In genomic region chr22:30245985-30246901, GRCh38 we compare ENCODE assay signal across 8 cellular contexts. TPM values are rescaled to one million over a fixed set of nuclear protein-coding genes. Genes with fewer than 3 reads are reported as not detected.
DNase-seq lines count a peak whose midpoint lies in the region; TF ChIP-seq lines count a peak whose summit lies in the region.

Gene LIF, minus strand, starts transcription at chr22:30246759. Its CDS starts 64 bp downstream, at chr22:30246695.

- POLR2A ChIA-PET in activated CD4-positive, alpha-beta memory T cell treated with anti-CD3 and anti-CD28 coated beads for 36 hours (lab: Charles Lee): interaction anchor here (0.9 to 1.1 kb wide), 4 partner anchors 56 to 126 kb away, joined by 3 to 6 read pairs (median 4); no protein-coding TSS in a partner anchor

- CTCF ChIA-PET in activated CD4-positive, alpha-beta memory T cell treated with anti-CD3 and anti-CD28 coated beads for 36 hours (lab: Charles Lee): interaction anchor here (0.6 to 1.6 kb wide), 7 partner anchors 17 to 212 kb away, joined by 3 to 10 read pairs (median 4); no protein-coding TSS in a partner anchor

- H3K9me3 ChIP-seq in endodermal cell (ENCODE audit: control insufficient read depth, low read length) (no peaks in the 10 kb centered on the region), muscle layer of colon (ENCODE audit: low read length) (no peaks in the 10 kb centered on the region), thyroid gland (no peaks in the 10 kb centered on the region)

- peak within 1 kb of the TSS; percentile 20 for H3K9ac ChIP-seq in endodermal cell (ENCODE audit: extremely low read depth, low read length, poor library complexity, severe bottlenecking)
- H3K9ac ChIP-seq in muscle layer of colon (ENCODE audit: low read length): no peak within 1 kb of the TSS

- peak within 1 kb of the TSS; percentile 67 for H3K27ac ChIP-seq in C4-2B
- H3K27ac ChIP-seq in endodermal cell (ENCODE audit: low read depth, low read length): no peak within 1 kb of the TSS
- peak within 1 kb of the TSS; percentile 7 for H3K27ac ChIP-seq in muscle layer of colon (ENCODE audit: low read depth, low read length)
- H3K27ac ChIP-seq in thyroid gland: no peak within 1 kb of the TSS

- H3K27me3 Mint-ChIP-seq in activated CD4-positive, alpha-beta memory T cell treated with anti-CD3 and anti-CD28 coated beads for 36 hours: no peaks in the 10 kb centered on the region
- H3K27me3 Mint-ChIP-seq in endodermal cell (ENCODE audit: insufficient read depth): peaks cover 43% of the 10 kb centered on the region

- intact Hi-C loops in activated CD4-positive, alpha-beta memory T cell treated with anti-CD3 and anti-CD28 coated beads for 36 hours (cut with micrococcal nuclease): loop anchor here (1.0 to 2.0 kb wide), 4 partner anchors 20 to 137 kb away; partner anchors contain the start of gene OSM
- intact Hi-C loops in thyroid gland (cut with DNase I): no loop called here

- DNase-seq in KBM-7 (peak; percentile 45), endodermal cell (peak; percentile 82), thyroid gland (peak in 1 of 2 donors; percentile 27), HK-2 (ENCODE audit: unreplicated experiment) (no peak), KG1 (lab: John Stamatoyannopoulos, UW) (no peak)
- DNase-seq in activated CD4-positive, alpha-beta memory T cell treated with anti-CD3 and anti-CD28 coated beads for 36 hours: peak; percentile 69

- peaks cover 73% of the 10 kb centered on the region for H3K4me1 Mint-ChIP-seq in activated CD4-positive, alpha-beta memory T cell treated with anti-CD3 and anti-CD28 coated beads for 36 hours (ENCODE audit: low read depth)
- H3K4me1 Mint-ChIP-seq in endodermal cell: peaks cover 5% of the 10 kb centered on the region

- H3K9me3 Mint-ChIP-seq in activated CD4-positive, alpha-beta memory T cell treated with anti-CD3 and anti-CD28 coated beads for 36 hours: no peaks in the 10 kb centered on the region
- H3K9me3 Mint-ChIP-seq in endodermal cell: no peaks in the 10 kb centered on the region

- H3K27me3 ChIP-seq in endodermal cell (ENCODE audit: control insufficient read depth, insufficient read depth, low read length, poor library complexity, severe bottlenecking) (peaks cover 38% of the 10 kb centered on the region), muscle layer of colon (ENCODE audit: control insufficient read depth in 1 of 2, insufficient read depth in 2 of 2, low read length in 2 of 2) (peaks cover 8 to 40% of the 10 kb centered on the region in 2 donors), thyroid gland (no peaks in the 10 kb centered on the region)

- H3K36me3 Mint-ChIP-seq in activated CD4-positive, alpha-beta memory T cell treated with anti-CD3 and anti-CD28 coated beads for 36 hours: peaks cover 39% of the 10 kb centered on the region
- H3K36me3 Mint-ChIP-seq in endodermal cell (ENCODE audit: low read depth): no peaks in the 10 kb centered on the region

- peak within 1 kb of the TSS; percentile 90 for H3K4me3 Mint-ChIP-seq in activated CD4-positive, alpha-beta memory T cell treated with anti-CD3 and anti-CD28 coated beads for 36 hours
- peak within 1 kb of the TSS; percentile 71 for H3K4me3 Mint-ChIP-seq in endodermal cell

- TF ChIP-seq POLR2A in thyroid gland (IDR thresholded peaks at IDR 0.05): no peak

- no peaks in the 10 kb centered on the region for H3K4me1 ChIP-seq in endodermal cell (ENCODE audit: control insufficient read depth, insufficient read depth, low read length)
- H3K4me1 ChIP-seq in muscle layer of colon (ENCODE audit: insufficient read depth, low read length): peaks cover 8% of the 10 kb centered on the region
- H3K4me1 ChIP-seq in thyroid gland: peaks cover 15 to 29% of the 10 kb centered on the region in 2 donors

- in situ Hi-C loops in KBM-7 (cut with MboI; ENCODE audit: low pct_unique_long_range_greater_than_20kb, low sequenced_read_pairs): no loop called here

- H3K36me3 ChIP-seq in endodermal cell (ENCODE audit: control insufficient read depth, insufficient read depth, low read length): no peaks in the 10 kb centered on the region
- no peaks in the 10 kb centered on the region for H3K36me3 ChIP-seq in muscle layer of colon (ENCODE audit: insufficient read depth, low read length)
- H3K36me3 ChIP-seq in thyroid gland: no peaks in the 10 kb centered on the region

- peak within 1 kb of the TSS; percentile 94 for H3K27ac Mint-ChIP-seq in activated CD4-positive, alpha-beta memory T cell treated with anti-CD3 and anti-CD28 coated beads for 36 hours
- no peak within 1 kb of the TSS for H3K27ac Mint-ChIP-seq in endodermal cell

- H3K4me3 ChIP-seq in endodermal cell (ENCODE audit: low read length) (peak within 1 kb of the TSS; percentile 78), muscle layer of colon (ENCODE audit: low read depth in 1 of 2, low read length in 2 of 2) (peak within 1 kb of the TSS; percentile 47 to 56), thyroid gland (replicated peaks in 1 of 3) (peak within 1 kb of the TSS; percentile 20 to 49 (median 24))

- 1% methylated on average over 27 to 65 of the region's 65 CpGs for WGBS in endodermal cell (ENCODE audit: insufficient coverage in 1 of 2, insufficient read length in 1 of 2), 2 experiments
- 1 to 3% methylated on average over 37 to 50 of the region's 65 CpGs for WGBS in thyroid gland, 2 donors

- TF ChIP-seq CTCF in C4-2B (conservative IDR thresholded peaks at IDR 0.05): no peak; the same call in 1 of the 2 replicates
- TF ChIP-seq CTCF in endodermal cell (conservative IDR thresholded peaks at IDR 0.05): peak; percentile 39
- TF ChIP-seq CTCF in thyroid gland (IDR thresholded peaks at IDR 0.05): peak in 2 of 6 experiments; percentile 11 to 34

RNA-seq across cellular contexts. Expression of gene LIF, which starts in this region (rescaled TPM):
- total RNA-seq in activated CD4-positive, alpha-beta memory T cell treated with anti-CD3 and anti-CD28 coated beads for 36 hours: 100 to 1,000 TPM; 176 to 189 TPM
- total RNA-seq in endodermal cell (under 1 TPM; 0.31 to 0.77 TPM), thyroid gland (1 to 10 TPM in 3 of 4 donors, under 1 TPM in 1; 0.89 to 2.6 (median 2.2) TPM)
- 0.78 TPM for polyA plus RNA-seq in endodermal cell (2013, experiment 1 of 2)
- polyA plus RNA-seq in endodermal cell (2013, experiment 2 of 2): 0.87 TPM

Comparison
In these comparisons a context has a peak if more than half of its experiments do, and no peak if none do; other contexts are left out.
1. RNA of gene LIF (total RNA-seq): 176 to 189 TPM in activated CD4-positive, alpha-beta memory T cell treated with anti-CD3 and anti-CD28 coated beads for 36 hours; 0.89 to 2.6 TPM in thyroid gland and 0.31 to 0.77 TPM in endodermal cell; every median in the first group is over 10 times any median in the second.
2. Peak in DNase-seq, H3K4me3 ChIP-seq and H3K9ac ChIP-seq in endodermal cell; RNA of the gene not detected or under 1 TPM.
3. H3K27ac ChIP-seq: peak in C4-2B (single experiment) and muscle layer of colon (single experiment); none in endodermal cell (single experiment) and thyroid gland (0 of 3).
4. DNase-seq: peak in KBM-7 (single experiment) and activated CD4-positive, alpha-beta memory T cell treated with anti-CD3 and anti-CD28 coated beads for 36 hours (single experiment); none in HK-2 (single experiment) and KG1 (single experiment).
5. H3K4me3 ChIP-seq: peak in every context shown above with its lines; median percentile 78 in endodermal cell; 52 in muscle layer of colon; 24 in thyroid gland.